Comparison of ENCODE assay signal across 7 cellular contexts in the genomic region with DNA sequence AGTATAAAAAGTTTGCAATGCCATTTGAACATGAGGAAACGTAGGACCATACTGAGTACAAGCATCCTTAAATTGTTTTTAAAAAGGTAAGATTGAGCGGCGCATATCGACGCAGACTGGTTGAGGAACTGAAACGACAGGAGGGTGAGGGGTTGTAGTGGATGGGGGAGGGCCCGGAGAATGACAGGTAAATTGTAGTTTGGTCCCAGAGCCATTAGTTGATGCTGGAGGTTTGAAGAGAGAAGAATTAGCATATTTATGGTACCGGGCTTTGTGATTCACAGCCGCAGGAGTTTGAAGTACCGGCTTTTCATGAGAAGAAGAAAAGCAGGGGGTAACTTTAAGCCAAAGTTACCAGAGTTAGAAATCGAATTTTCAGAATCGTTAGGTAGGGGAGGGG.
DNase-seq lines count a peak whose midpoint lies in the region; ATAC-seq and TF ChIP-seq lines count a peak whose summit lies in the region.
"Not testable (repeated sequence)": the region's sequence is repeated elsewhere in the genome, so short reads cannot be mapped to it uniquely, and the experiment has no call there.

No MANE protein-coding gene starts in this region.

- peak; percentile 70 for DNase-seq in H9
- not testable (repeated sequence) for DNase-seq in activated T-cell treated with anti-CD3 and anti-CD28 coated beads, Interleukin-2, amount 50 U/mL, for 4 hours; smooth muscle cell (lab: John Stamatoyannopoulos, UW; ENCODE audit: unreplicated experiment)
- peak; percentile 80 for DNase-seq in iPS DF 19.7 (ENCODE audit: low read depth, low spot score)
- DNase-seq in iPS-NIHi7 (ENCODE audit: extremely low spot score), result peak; percentile 40

- not testable (repeated sequence) for H4K5ac ChIP-seq in H9 (ENCODE audit: insufficient read length, low read depth, low read length)

- H3K18ac ChIP-seq in H9 (ENCODE audit: insufficient read length, low read depth, low read length), result not testable (repeated sequence)

- peak overlapping the region; percentile 89 to 98 (median 94) for H3K27ac Mint-ChIP-seq in H9
- H3K27ac Mint-ChIP-seq in brain, result peak overlapping the region in 1 of 5 experiments; percentile 3
- H3K27ac Mint-ChIP-seq in nephron, result peak overlapping the region in 1 of 3 experiments; percentile 4

- H3K23ac ChIP-seq in H9 (ENCODE audit: insufficient read length, low read depth, low read length), result not testable (repeated sequence)

- H3K27me3 Mint-ChIP-seq in H9 (ENCODE audit: low read depth), result not testable (repeated sequence)
- peaks cover 61% of the 10 kb centered on the region for H3K27me3 Mint-ChIP-seq in activated T-cell treated with anti-CD3 and anti-CD28 coated beads, Interleukin-2, amount 50 U/mL, for 4 hours (ENCODE audit: low read depth)
- H3K27me3 Mint-ChIP-seq in brain, result peaks cover 52% of the 10 kb centered on the region
- H3K27me3 Mint-ChIP-seq in nephron (ENCODE audit: low read depth), result peaks cover 42% of the 10 kb centered on the region

- H3T11ph ChIP-seq in H9 (ENCODE audit: low read length), result not testable (repeated sequence)

- ATAC-seq in activated T-cell treated with anti-CD3 and anti-CD28 coated beads, Interleukin-2, amount 50 U/mL, for 4 hours, result not testable (repeated sequence)

- H3K4me2 ChIP-seq in H9 (ENCODE audit: insufficient read depth, insufficient read length, low read length) (peak overlapping the region; percentile 29), smooth muscle cell (peak overlapping the region; percentile 76)

- H2AFZ ChIP-seq in H9 (ENCODE audit: low read length); smooth muscle cell (ENCODE audit: low read depth): not testable (repeated sequence)

- H3K9ac ChIP-seq in H9 (ENCODE audit: extremely low read depth, insufficient read length, low read length), result peak overlapping the region; percentile 76
- not testable (repeated sequence) for H3K9ac ChIP-seq in smooth muscle cell (ENCODE audit: low read depth)

- H2AK5ac ChIP-seq in H9 (ENCODE audit: insufficient read length, low read length), result not testable (repeated sequence)

- not testable (repeated sequence) for H3K14ac ChIP-seq in H9 (ENCODE audit: insufficient read depth, low read length)

- not testable (repeated sequence) for H4K8ac ChIP-seq in H9 (replicated peaks; ENCODE audit: insufficient read length, low read depth, low read length)

- peaks cover 33 to 38% (median 34%) of the 10 kb centered on the region in 3 experiments for H3K36me3 Mint-ChIP-seq in H9 (ENCODE audit: insufficient read depth in 1 of 3, low read depth in 3 of 3)
- H3K36me3 Mint-ChIP-seq in activated T-cell treated with anti-CD3 and anti-CD28 coated beads, Interleukin-2, amount 50 U/mL, for 4 hours (ENCODE audit: insufficient read depth); brain; nephron (ENCODE audit: low read depth): not testable (repeated sequence)

- H3K9me3 ChIP-seq in H9 (ENCODE audit: control insufficient read depth, low read depth, low read length); smooth muscle cell (replicated peaks; ENCODE audit: low read depth): not testable (repeated sequence)

- H2BK120ac ChIP-seq in H9 (ENCODE audit: low read depth, low read length, poor library complexity, severe bottlenecking), result not testable (repeated sequence)

- H2BK5ac ChIP-seq in H9 (ENCODE audit: insufficient read length, low read length), result not testable (repeated sequence)

- H3K4me3 ChIP-seq in smooth muscle cell, result peak overlapping the region; percentile 8

- H3K36me3 ChIP-seq in smooth muscle cell (ENCODE audit: low read depth), result not testable (repeated sequence)

- H3F3A ChIP-seq in smooth muscle cell (ENCODE audit: low read depth), result not testable (repeated sequence)

- not testable (repeated sequence) for H3K79me1 ChIP-seq in H9 (ENCODE audit: insufficient read depth, low read depth, low read length, poor library complexity, severe bottlenecking)

- H3K27me3 ChIP-seq in H9 (ENCODE audit: insufficient read depth, low read length), result not testable (repeated sequence)
- H3K27me3 ChIP-seq in smooth muscle cell (ENCODE audit: low read depth), result peaks cover 27% of the 10 kb centered on the region

- peak overlapping the region; percentile 83 to 86 for H3K4me3 Mint-ChIP-seq in H9
- H3K4me3 Mint-ChIP-seq in activated T-cell treated with anti-CD3 and anti-CD28 coated beads, Interleukin-2, amount 50 U/mL, for 4 hours, result peak overlapping the region; percentile 1
- peak overlapping the region in 4 of 5 experiments; percentile 34 to 76 (median 55) for H3K4me3 Mint-ChIP-seq in brain
- peak overlapping the region in 2 of 3 experiments; percentile 11 to 31 for H3K4me3 Mint-ChIP-seq in nephron

- H2BK15ac ChIP-seq in H9 (ENCODE audit: low read depth, low read length), result not testable (repeated sequence)

- not testable (repeated sequence) for H4K91ac ChIP-seq in H9 (ENCODE audit: insufficient read length, low read depth, low read length)

- H3K4ac ChIP-seq in H9 (ENCODE audit: low read depth, low read length), result not testable (repeated sequence)

- peaks cover 34 to 40% of the 10 kb centered on the region in 2 experiments for H3K4me1 Mint-ChIP-seq in H9
- H3K4me1 Mint-ChIP-seq in activated T-cell treated with anti-CD3 and anti-CD28 coated beads, Interleukin-2, amount 50 U/mL, for 4 hours (ENCODE audit: low read depth), result not testable (repeated sequence)
- peaks cover 20% of the 10 kb centered on the region for H3K4me1 Mint-ChIP-seq in brain
- H3K4me1 Mint-ChIP-seq in nephron, result peaks cover 10% of the 10 kb centered on the region

- not testable (repeated sequence) for H3K9me3 Mint-ChIP-seq in H9; activated T-cell treated with anti-CD3 and anti-CD28 coated beads, Interleukin-2, amount 50 U/mL, for 4 hours; brain
- H3K9me3 Mint-ChIP-seq in nephron, result peaks cover 15% of the 10 kb centered on the region

- not testable (repeated sequence) for H3K56ac ChIP-seq in H9 (ENCODE audit: insufficient read length, low read depth, low read length)

- H3K4me1 ChIP-seq in H9 (ENCODE audit: insufficient read depth, low read length), result not testable (repeated sequence)
- peaks cover 11% of the 10 kb centered on the region for H3K4me1 ChIP-seq in smooth muscle cell (ENCODE audit: low read depth)

- no CpG with 5 or more reads among the region's 12 CpGs for WGBS in H9 (ENCODE audit: extremely low coverage, insufficient read length, low lambda C conversion rate)
- WGBS in smooth muscle cell (ENCODE audit: low lambda C conversion rate), result 5% methylated on average over 12 of the region's 12 CpGs

- H2BK12ac ChIP-seq in H9 (ENCODE audit: insufficient read length, low read depth, low read length), result not testable (repeated sequence)

- H2BK20ac ChIP-seq in H9 (ENCODE audit: low read depth, low read length, poor library complexity, severe bottlenecking), result not testable (repeated sequence)

- H3K27ac ChIP-seq in H9 (ENCODE audit: insufficient read length, low read depth, low read length), result peak overlapping the region; percentile 74
- not testable (repeated sequence) for H3K27ac ChIP-seq in smooth muscle cell (ENCODE audit: low read depth)

- H3K23me2 ChIP-seq in H9 (ENCODE audit: insufficient read length, low read depth, low read length, poor library complexity, severe bottlenecking), result not testable (repeated sequence)

- H3K79me2 ChIP-seq in H9 (ENCODE audit: insufficient read depth, low read length); smooth muscle cell (ENCODE audit: low read depth): not testable (repeated sequence)

- not testable (repeated sequence) for TF ChIP-seq CTCF in H9 (conservative IDR thresholded peaks at IDR 0.05); brain (conservative IDR thresholded peaks at IDR 0.05); nephron (IDR thresholded peaks at IDR 0.05; ENCODE audit: unreplicated experiment in 3 of 3); smooth muscle cell (IDR thresholded peaks at IDR 0.05; ENCODE audit: borderline replicate concordance, insufficient read depth, poor library complexity, severe bottlenecking)

- not testable (repeated sequence) for H4K20me1 ChIP-seq in H9 (ENCODE audit: control insufficient read depth, insufficient read depth, insufficient read length); smooth muscle cell (ENCODE audit: low read depth)

Comparison
In these comparisons a context has a peak if more than half of its experiments do, and no peak if none do; other contexts are left out.
1. H3K4me3 Mint-ChIP-seq: peak in every context shown above with its lines; median percentile 84 in H9; 55 in brain; 21 in nephron; 1 in activated T-cell treated with anti-CD3 and anti-CD28 coated beads, Interleukin-2, amount 50 U/mL, for 4 hours.